Comparison of ENCODE assay signal across 15 cellular contexts in genomic region chr3:195903950-195904290, GRCh38. TPM values are rescaled to one million over a fixed set of nuclear protein-coding genes. Genes with fewer than 3 reads are reported as not detected.
A peak's percentile ranks its signal among the peaks of the same experiment; 100 is the strongest.
DNase-seq lines count a peak whose midpoint lies in the region; ATAC-seq and TF ChIP-seq lines count a peak whose summit lies in the region.
"Had no signal": no experiment of that assay in that cellular context is flagged by ENCODE, and none has a peak within 500 bp of the region (broad histone marks: within the 10 kb centered on the region; RNA-seq: fewer than 3 reads in every experiment).

No MANE protein-coding gene starts in this region.

- H3K36me3 Mint-ChIP-seq in activated CD4-positive, alpha-beta T cell treated with anti-CD3 and anti-CD28 coated beads for 36 hours (ENCODE audit: low read depth) = peaks cover 8% of the 10 kb centered on the region
- H3K36me3 Mint-ChIP-seq in activated naive CD8-positive, alpha-beta T cell treated with anti-CD3 and anti-CD28 coated beads, Interleukin-2, amount 50 U/mL, for 24 hours (ENCODE audit: low read depth) = peaks cover 2% of the 10 kb centered on the region
- H3K36me3 Mint-ChIP-seq in endodermal cell (ENCODE audit: low read depth) = peaks cover 18% of the 10 kb centered on the region

- H3F3A ChIP-seq in PC-9 (ENCODE audit: insufficient read depth, low read depth) = peaks cover 39% of the 10 kb centered on the region

- WGBS in sigmoid colon, 2 donors = 76 to 80% methylated on average over 6 of the region's 6 CpGs
- 53 to 71% methylated on average over 3 to 6 of the region's 6 CpGs for WGBS in transverse colon (ENCODE audit: low coverage in 1 of 2), 2 donors
- WGBS in endodermal cell (ENCODE audit: insufficient coverage in 1 of 2, insufficient read length in 1 of 2), 2 experiments = 92 to 93% methylated on average over 4 to 6 of the region's 6 CpGs

- in situ Hi-C loops in transverse colon (cut with MboI; ENCODE audit: low pct_ligation_motif_present in 1 of 4, low pct_unique_long_range_greater_than_20kb in 1 of 4, low sequenced_read_pairs in 3 of 4) = no loop called here

- no peak overlapping the region for H3K9ac ChIP-seq in endodermal cell (ENCODE audit: extremely low read depth, low read length, poor library complexity, severe bottlenecking)

- intact Hi-C loops in activated CD4-positive, alpha-beta T cell treated with anti-CD3 and anti-CD28 coated beads for 36 hours (cut with DNase I, micrococcal nuclease) = no loop called here
- intact Hi-C loops in sigmoid colon (cut with DNase I) (no loop called here), transverse colon (cut with DNase I; ENCODE audit: low total_unique reads) (no loop called here), PC-9 (cut with micrococcal nuclease; ENCODE audit: unreplicated experiment) (no loop called here)

- TF ChIP-seq CTCF in sigmoid colon (IDR thresholded peaks at IDR 0.05) (no peak), transverse colon (IDR thresholded peaks at IDR 0.05) (no peak), endodermal cell (conservative IDR thresholded peaks at IDR 0.05) (no peak), PC-9 (conservative IDR thresholded peaks at IDR 0.05) (no peak)

- H3K27me3 Mint-ChIP-seq in activated CD4-positive, alpha-beta T cell treated with anti-CD3 and anti-CD28 coated beads for 36 hours = no peaks in the 10 kb centered on the region
- no peaks in the 10 kb centered on the region for H3K27me3 Mint-ChIP-seq in activated naive CD8-positive, alpha-beta T cell treated with anti-CD3 and anti-CD28 coated beads, Interleukin-2, amount 50 U/mL, for 24 hours
- peaks cover 2% of the 10 kb centered on the region for H3K27me3 Mint-ChIP-seq in endodermal cell (ENCODE audit: insufficient read depth)

- no peak overlapping the region for H3K4me2 ChIP-seq in PC-9
- H3K4me2 ChIP-seq: A549 had no signal

- H2AFZ ChIP-seq in PC-9 = no peak overlapping the region

- H3K27ac ChIP-seq in sigmoid colon (no peak overlapping the region), transverse colon (peak overlapping the region in 2 of 4 donors; percentile 11 to 34), endodermal cell (ENCODE audit: low read depth, low read length) (no peak overlapping the region), PC-9 (no peak overlapping the region)
- H3K27ac ChIP-seq: A549 had no signal

- no peaks in the 10 kb centered on the region for H3K9me3 Mint-ChIP-seq in activated CD4-positive, alpha-beta T cell treated with anti-CD3 and anti-CD28 coated beads for 36 hours (ENCODE audit: low read depth)
- no peaks in the 10 kb centered on the region for H3K9me3 Mint-ChIP-seq in activated naive CD8-positive, alpha-beta T cell treated with anti-CD3 and anti-CD28 coated beads, Interleukin-2, amount 50 U/mL, for 24 hours
- no peaks in the 10 kb centered on the region for H3K9me3 Mint-ChIP-seq in endodermal cell

- H3K36me3 ChIP-seq in sigmoid colon (no peaks in the 10 kb centered on the region), transverse colon (no peaks in the 10 kb centered on the region), endodermal cell (ENCODE audit: control insufficient read depth, insufficient read depth, low read length) (peaks cover 6% of the 10 kb centered on the region), PC-9 (ENCODE audit: low read depth) (no peaks in the 10 kb centered on the region)
- H3K36me3 ChIP-seq: right atrium auricular region had no signal

- no peak overlapping the region for H3K4me3 Mint-ChIP-seq in activated CD4-positive, alpha-beta T cell treated with anti-CD3 and anti-CD28 coated beads for 36 hours
- H3K4me3 Mint-ChIP-seq in activated naive CD8-positive, alpha-beta T cell treated with anti-CD3 and anti-CD28 coated beads, Interleukin-2, amount 50 U/mL, for 24 hours = no peak overlapping the region
- H3K4me3 Mint-ChIP-seq in endodermal cell = no peak overlapping the region

- CTCF ChIA-PET in activated CD4-positive, alpha-beta T cell treated with anti-CD3 and anti-CD28 coated beads for 36 hours (lab: Charles Lee) = interaction anchor here (0.6 to 2.5 kb wide), 4 partner anchors 10 to 44 kb away, joined by 3 to 11 read pairs (median 6); no protein-coding TSS in a partner anchor
- CTCF ChIA-PET in PC-9 (lab: Charles Lee) = no interaction called here

- H3K9me3 ChIP-seq in sigmoid colon (no peaks in the 10 kb centered on the region), transverse colon (no peaks in the 10 kb centered on the region), endodermal cell (ENCODE audit: control insufficient read depth, low read length) (no peaks in the 10 kb centered on the region), PC-9 (ENCODE audit: insufficient read depth, low read depth) (no peaks in the 10 kb centered on the region)
- H3K9me3 ChIP-seq: A549, right atrium auricular region had no signal

- H3K4me1 ChIP-seq in sigmoid colon = peaks cover 0 to 42% (median 26%) of the 10 kb centered on the region in 4 donors
- peaks cover 8 to 49% (median 34%) of the 10 kb centered on the region in 4 donors for H3K4me1 ChIP-seq in transverse colon
- peaks cover 9% of the 10 kb centered on the region for H3K4me1 ChIP-seq in endodermal cell (ENCODE audit: control insufficient read depth, insufficient read depth, low read length)
- H3K4me1 ChIP-seq in PC-9 (replicated peaks; ENCODE audit: insufficient read depth) = peaks cover 33% of the 10 kb centered on the region

- TF ChIP-seq EP300 in sigmoid colon (IDR thresholded peaks at IDR 0.05) (no peak), transverse colon (IDR thresholded peaks at IDR 0.05; ENCODE audit: low read depth) (no peak)

- ATAC-seq in activated CD4-positive, alpha-beta T cell treated with anti-CD3 and anti-CD28 coated beads for 36 hours = no peak
- ATAC-seq in activated naive CD8-positive, alpha-beta T cell treated with anti-CD3 and anti-CD28 coated beads, Interleukin-2, amount 50 U/mL, for 24 hours = no peak
- ATAC-seq: A549, esophagus mucosa had no signal

- H3K9me2 ChIP-seq in PC-9 (ENCODE audit: insufficient read depth) = no peaks in the 10 kb centered on the region

- BruUV-seq in PC-9 (replicated peaks; lab: Mats Ljungman, UMichigan) = no TSS peak

- no peak for TF ChIP-seq POLR2A in sigmoid colon (IDR thresholded peaks at IDR 0.05)
- no peak for TF ChIP-seq POLR2A in transverse colon (IDR thresholded peaks at IDR 0.05)

- H3K4me1 Mint-ChIP-seq in activated CD4-positive, alpha-beta T cell treated with anti-CD3 and anti-CD28 coated beads for 36 hours = peaks cover 73% of the 10 kb centered on the region
- H3K4me1 Mint-ChIP-seq in activated naive CD8-positive, alpha-beta T cell treated with anti-CD3 and anti-CD28 coated beads, Interleukin-2, amount 50 U/mL, for 24 hours = peaks cover 89% of the 10 kb centered on the region
- H3K4me1 Mint-ChIP-seq in endodermal cell = peaks cover 27% of the 10 kb centered on the region

- H3K27me3 ChIP-seq in sigmoid colon = no peaks in the 10 kb centered on the region
- no peaks in the 10 kb centered on the region for H3K27me3 ChIP-seq in transverse colon
- no peaks in the 10 kb centered on the region for H3K27me3 ChIP-seq in endodermal cell (ENCODE audit: control insufficient read depth, insufficient read depth, low read length, poor library complexity, severe bottlenecking)
- H3K27me3 ChIP-seq in PC-9 (ENCODE audit: insufficient read depth, low read depth) = no peaks in the 10 kb centered on the region
- H3K27me3 ChIP-seq: right atrium auricular region had no signal

- H3K4me3 ChIP-seq in GM08714 (ENCODE audit: low read length) (peak overlapping the region; percentile 19; the same call in 1 of the 2 replicates), sigmoid colon (no peak overlapping the region), transverse colon (no peak overlapping the region), endodermal cell (ENCODE audit: low read length) (no peak overlapping the region), PC-9 (no peak overlapping the region)
- H3K4me3 ChIP-seq: A549, right atrium auricular region had no signal

- POLR2A ChIA-PET in activated CD4-positive, alpha-beta T cell treated with anti-CD3 and anti-CD28 coated beads for 36 hours (lab: Charles Lee) = no interaction called here
- POLR2A ChIA-PET in PC-9 (lab: Charles Lee; ENCODE audit: unreplicated experiment) = no interaction called here

- no peak for DNase-seq in activated CD4-positive, alpha-beta T cell treated with anti-CD3 and anti-CD28 coated beads for 36 hours
- DNase-seq in activated CD4-positive, alpha-beta T cell treated with anti-CD3 and anti-CD28 coated beads for 4 hours = no peak
- DNase-seq in activated naive CD8-positive, alpha-beta T cell treated with anti-CD3 and anti-CD28 coated beads, Interleukin-2, amount 50 U/mL, for 24 hours = no peak
- DNase-seq in sigmoid colon (peak; percentile 58), transverse colon (no peak), endodermal cell (no peak), PC-9 (no peak)
- DNase-seq: activated CD4-positive, alpha-beta T cell treated with anti-CD3 and anti-CD28 coated beads for 1 hour; HCEC 1CT; mesenchymal stem cell; NCI-H526 treated with DMSO at 0.1 percent for 48 hours had no signal

- H3K27ac Mint-ChIP-seq in activated CD4-positive, alpha-beta T cell treated with anti-CD3 and anti-CD28 coated beads for 36 hours = peak overlapping the region; percentile 74
- H3K27ac Mint-ChIP-seq in activated naive CD8-positive, alpha-beta T cell treated with anti-CD3 and anti-CD28 coated beads, Interleukin-2, amount 50 U/mL, for 24 hours = peak overlapping the region; percentile 62
- H3K27ac Mint-ChIP-seq in endodermal cell = no peak overlapping the region

- H3K79me2 ChIP-seq in PC-9 (ENCODE audit: low read depth) = peaks cover 54% of the 10 kb centered on the region

- H4K20me1 ChIP-seq in PC-9 (ENCODE audit: insufficient read depth) = peaks cover 7% of the 10 kb centered on the region; the same call in 1 of the 2 replicates

RNA-seq across cellular contexts. Expression of gene TNK2, which starts 4.4 kb away (rescaled TPM):
- 10 to 100 TPM; 49.9 to 54.2 TPM for total RNA-seq in activated CD4-positive, alpha-beta T cell treated with anti-CD3 and anti-CD28 coated beads for 36 hours
- total RNA-seq in sigmoid colon (10 to 100 TPM; 12.5 to 41.0 (median 18.1) TPM), transverse colon (10 to 100 TPM; 19.1 to 74.1 (median 21.3) TPM), endodermal cell (10 to 100 TPM; 53.2 to 85.7 TPM), PC-9 (2021) (118 and 125 TPM in 2 replicates)
- polyA plus RNA-seq in sigmoid colon = 10 to 100 TPM in 2 of 3 donors, 1 to 10 TPM in 1; 8.4 to 44.0 (median 17.1) TPM
- 34.8 TPM for polyA plus RNA-seq in endodermal cell (2013, experiment 1 of 2)
- 29.4 TPM for polyA plus RNA-seq in endodermal cell (2013, experiment 2 of 2)
